In genomic region chr11:12329797-12330196, GRCh38 we compare ENCODE assay signal across 25 cellular contexts. TPM values are rescaled to one million over a fixed set of nuclear protein-coding genes. Genes with fewer than 3 reads are reported as not detected.
DNase-seq lines count a peak whose midpoint lies in the region; ATAC-seq and TF ChIP-seq lines count a peak whose summit lies in the region.
"Had no signal": no experiment of that assay in that cellular context is flagged by ENCODE, and none has a peak within 500 bp of the region (broad histone marks: within the 10 kb centered on the region; RNA-seq: fewer than 3 reads in every experiment).

No MANE protein-coding gene starts in this region.

- no peaks in the 10 kb centered on the region for H3K9me2 ChIP-seq in Karpas-422 (replicated peaks; ENCODE audit: insufficient read depth, low read length)

- H3K9me3 ChIP-seq in BE2C (no peaks in the 10 kb centered on the region), Karpas-422 (ENCODE audit: low read length) (no peaks in the 10 kb centered on the region), muscle layer of colon (ENCODE audit: low read length) (no peaks in the 10 kb centered on the region)
- H3K9me3 ChIP-seq: heart left ventricle had no signal

- no peak overlapping the region for H2AFZ ChIP-seq in Karpas-422 (ENCODE audit: low read length)

- H3K9ac ChIP-seq in Karpas-422 (ENCODE audit: low read length): no peak overlapping the region
- no peak overlapping the region for H3K9ac ChIP-seq in muscle layer of colon (ENCODE audit: low read length)

- TF ChIP-seq CTCF in BE2C (IDR thresholded peaks at IDR 0.05; ENCODE audit: low read depth, low read length): no peak

- ATAC-seq in HG03039 (IDR thresholded peaks at IDR 0.05; ENCODE audit: unreplicated experiment): no peak
- ATAC-seq: heart left ventricle; naive thymus-derived CD8-positive, alpha-beta T cell; PC-3; right cardiac atrium had no signal

- no peak overlapping the region for H3K4me3 ChIP-seq in BE2C (ENCODE audit: low read depth, low read length)
- H3K4me3 ChIP-seq in Karpas-422 (ENCODE audit: low read length): no peak overlapping the region
- no peak overlapping the region for H3K4me3 ChIP-seq in muscle layer of colon (ENCODE audit: low read depth in 1 of 2, low read length in 2 of 2)
- H3K4me3 ChIP-seq: cardiac muscle cell, heart left ventricle had no signal

- H4K20me1 ChIP-seq in Karpas-422 (ENCODE audit: insufficient read depth, low read depth, low read length): no peaks in the 10 kb centered on the region

- H3K79me2 ChIP-seq in Karpas-422 (ENCODE audit: low read length): no peaks in the 10 kb centered on the region

- H3K36me3 ChIP-seq in BE2C (peaks cover 4% of the 10 kb centered on the region), Karpas-422 (ENCODE audit: insufficient read depth, low read length) (no peaks in the 10 kb centered on the region; the same call in 1 of the 2 replicates), muscle layer of colon (ENCODE audit: insufficient read depth, low read length) (no peaks in the 10 kb centered on the region)
- H3K36me3 ChIP-seq: cardiac muscle cell, heart left ventricle had no signal

- H3K4me2 ChIP-seq in Karpas-422 (ENCODE audit: low read depth, low read length, poor library complexity, severe bottlenecking): no peak overlapping the region

- H3K27ac ChIP-seq in Karpas-422 (ENCODE audit: low read length) (peak overlapping the region; percentile 18; the same call in 1 of the 2 replicates), muscle layer of colon (ENCODE audit: low read depth, low read length) (peak overlapping the region; percentile 52)
- H3K27ac ChIP-seq: cardiac muscle cell had no signal

- DNase-seq in BE2C: peak; percentile 25
- DNase-seq in Karpas-422: no peak
- DNase-seq in NCI-H748 (lab: John Stamatoyannopoulos, UW; ENCODE audit: unreplicated experiment): peak; percentile 76
- DNase-seq in NCI-H2081 (lab: John Stamatoyannopoulos, UW): no peak
- DNase-seq in stimulated activated CD4-positive, alpha-beta T cell treated with anti-CD3 and anti-CD28 coated beads, Interleukin-15, amount 100 ng/mL, for 24 hours: no peak
- no peak for DNase-seq in LoVo (ENCODE audit: low spot score)
- DNase-seq: ACHN; activated CD4-positive, alpha-beta T cell treated with anti-CD3 and anti-CD28 coated beads for 4 hours; activated naive CD4-positive, alpha-beta T cell treated with anti-CD3 and anti-CD28 coated beads, Interleukin-2, amount 10 ng/mL, durations not matched to agents 7 days and 5 days; activated T-cell treated with anti-CD3 and anti-CD28 coated beads, Interleukin-2, amount 50 U/mL, for 48 hours; dermis blood vessel endothelial cell; heart left ventricle; KG1; naive thymus-derived CD8-positive, alpha-beta T cell; NCI-H1930; NCI-H774; PC-3; right cardiac atrium; Right ventricle myocardium superior; stimulated activated CD8-positive, alpha-beta memory T cell treated with anti-CD3 and anti-CD28 coated beads, Interleukin-4, amount 100 ng/mL, for 48 hours; T-helper 1 cell had no signal

- H3K27me3 ChIP-seq in BE2C (no peaks in the 10 kb centered on the region), Karpas-422 (ENCODE audit: low read length) (no peaks in the 10 kb centered on the region), muscle layer of colon (ENCODE audit: control insufficient read depth in 1 of 2, insufficient read depth in 2 of 2, low read length in 2 of 2) (no peaks in the 10 kb centered on the region)
- H3K27me3 ChIP-seq: cardiac muscle cell, heart left ventricle had no signal

- H3K4me1 ChIP-seq in BE2C (peaks cover 18% of the 10 kb centered on the region), Karpas-422 (ENCODE audit: low read length) (peaks cover 61% of the 10 kb centered on the region), muscle layer of colon (ENCODE audit: insufficient read depth, low read length) (peaks cover 49% of the 10 kb centered on the region)

RNA-seq across cellular contexts. Expression of gene PARVA, which starts 47.6 kb away (rescaled TPM):
- polyA plus RNA-seq in BE2C (2012; ENCODE audit: insufficient read depth, insufficient read length, low read depth): 60.0 TPM
- total RNA-seq in Karpas-422 (2014; rRNA removed; shearing (Covaris generic); ENCODE audit: low replicate concordance): not detected in 2 replicates
- polyA plus RNA-seq: CD14-positive monocyte had no signal

Comparison
In these comparisons a context has a peak if more than half of its experiments do, and no peak if none do; other contexts are left out.
1. DNase-seq: peak in BE2C (single experiment) and NCI-H748 (single experiment); none in Karpas-422 (single experiment), NCI-H2081 (0 of 2), stimulated activated CD4-positive, alpha-beta T cell treated with anti-CD3 and anti-CD28 coated beads, Interleukin-15, amount 100 ng/mL, for 24 hours (single experiment) and LoVo (single experiment).